ENCODE assay signal across 23 cellular contexts in genomic region chr15:42282926-42283325, GRCh38.
"Had no signal": no experiment of that assay in that cellular context is flagged by ENCODE, and none has a peak within 500 bp of the region (broad histone marks: within the 10 kb centered on the region; RNA-seq: fewer than 3 reads in every experiment).

No MANE protein-coding gene starts in this region.

- H3K4me1 Mint-ChIP-seq: mesothelial cell of epicardium, natural killer cell had no signal

- H3K27me3 ChIP-seq: dorsolateral prefrontal cortex, heart left ventricle, pancreas, stomach had no signal

- H3K27ac Mint-ChIP-seq: mesothelial cell of epicardium, natural killer cell had no signal

- ATAC-seq: heart left ventricle, left colon, natural killer cell, sciatic nerve had no signal

- H3K27ac ChIP-seq: dorsolateral prefrontal cortex, heart left ventricle, pancreas, skin epidermis, stomach, thoracic aorta had no signal

- H3K4me1 ChIP-seq: stomach had no signal

- H3K9me3 ChIP-seq: heart left ventricle, pancreas, prostate gland, stomach, thoracic aorta had no signal

- FAIRE-seq: pancreas had no signal

- H3K4me3 ChIP-seq: dorsolateral prefrontal cortex, heart left ventricle, pancreas, prostate gland, skin epidermis, stomach, thoracic aorta had no signal

- H3K9me3 Mint-ChIP-seq: mesothelial cell of epicardium, natural killer cell had no signal

- H3K36me3 Mint-ChIP-seq: natural killer cell had no signal

- H3K4me3 Mint-ChIP-seq: mesothelial cell of epicardium, natural killer cell had no signal

- DNase-seq: cortex of kidney; dorsolateral prefrontal cortex; effector CD8-positive, alpha-beta T cell; foreskin melanocyte; heart left ventricle; hippocampal formation; left colon; mammary epithelial cell; natural killer cell; occipital lobe; retina; stimulated activated CD4-positive, alpha-beta T cell treated with anti-CD3 and anti-CD28 coated beads, Interleukin-2, amount 100 ng/mL, for 24 hours; stimulated activated CD4-positive, alpha-beta T cell treated with anti-CD3 and anti-CD28 coated beads, Interleukin-4, amount 100 ng/mL, for 4 hours; stimulated activated naive CD4-positive, alpha-beta T cell; stomach; substantia nigra; trophoblast cell had no signal
